Comparison of ENCODE assay signal across 9 cellular contexts in the genomic region with DNA sequence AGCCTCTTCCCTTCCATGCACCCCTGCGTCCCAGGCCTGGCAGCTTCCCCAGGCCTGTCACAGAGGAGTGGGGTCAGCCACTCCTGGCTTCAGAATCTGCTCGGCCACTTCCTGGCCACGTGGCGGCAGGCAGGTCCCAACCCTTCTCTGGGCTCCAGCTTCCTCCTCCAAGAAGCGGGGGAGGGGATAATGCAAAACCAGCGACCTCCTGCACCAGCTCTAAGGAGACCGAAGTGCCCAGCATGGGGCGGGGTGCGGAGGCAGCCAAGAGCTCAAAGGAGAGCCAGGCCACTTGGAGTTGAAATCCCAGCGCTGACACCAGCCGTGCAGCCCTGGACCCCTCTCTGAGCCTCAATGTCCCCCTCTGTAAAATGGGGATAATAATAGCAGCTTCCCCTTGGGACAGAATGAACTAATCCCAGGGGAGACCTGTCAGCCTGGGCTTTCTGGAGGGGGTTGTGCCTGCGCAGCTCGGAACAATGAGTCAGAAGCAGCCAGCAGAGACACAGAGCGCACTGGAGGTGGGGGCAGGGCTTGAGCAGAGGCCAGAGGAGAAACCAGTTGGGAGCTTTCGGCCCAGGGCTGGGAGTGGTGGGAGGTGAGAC. TPM values are rescaled to one million over a fixed set of nuclear protein-coding genes. Genes with fewer than 3 reads are reported as not detected.
DNase-seq lines count a peak whose midpoint lies in the region; ATAC-seq, FAIRE-seq and TF ChIP-seq lines count a peak whose summit lies in the region.
"Had no signal": no experiment of that assay in that cellular context is flagged by ENCODE, and none has a peak within 500 bp of the region (broad histone marks: within the 10 kb centered on the region; RNA-seq: fewer than 3 reads in every experiment).

No MANE protein-coding gene starts in this region.

- H3K9me3 Mint-ChIP-seq in endothelial cell (ENCODE audit: unreplicated experiment) (no peaks in the 10 kb centered on the region), memory B cell (no peaks in the 10 kb centered on the region)
- no peaks in the 10 kb centered on the region for H3K9me3 Mint-ChIP-seq in activated CD8-positive, alpha-beta T cell treated with anti-CD3 and anti-CD28 coated beads for 36 hours
- H3K9me3 Mint-ChIP-seq: IgD-negative memory B cell had no signal

- no peak overlapping the region; the same call in 1 of the 2 replicates for H3K9ac ChIP-seq in OCI-LY3 (ENCODE audit: low read length)

- H3K27ac ChIP-seq in OCI-LY3 (ENCODE audit: low read length) (no peak overlapping the region), upper lobe of left lung (peak overlapping the region; percentile 41 to 82 (median 78))

- peak overlapping the region; percentile 55 for H3K4me2 ChIP-seq in OCI-LY3 (ENCODE audit: low read length)

- WGBS in upper lobe of left lung, 2 donors: 39 to 44% methylated on average over 14 to 15 of the region's 15 CpGs

- H3K4me1 ChIP-seq in OCI-LY3 (ENCODE audit: low read length) (peaks cover 20% of the 10 kb centered on the region), upper lobe of left lung (peaks cover 20 to 23% (median 21%) of the 10 kb centered on the region in 4 donors)

- H3K4me1 Mint-ChIP-seq in endothelial cell (ENCODE audit: unreplicated experiment) (peaks cover 12% of the 10 kb centered on the region), memory B cell (peaks cover 9% of the 10 kb centered on the region)
- no peaks in the 10 kb centered on the region for H3K4me1 Mint-ChIP-seq in activated CD8-positive, alpha-beta T cell treated with anti-CD3 and anti-CD28 coated beads for 36 hours (ENCODE audit: low read depth)

- H3K27me3 Mint-ChIP-seq in endothelial cell (ENCODE audit: unreplicated experiment) (peaks cover 18% of the 10 kb centered on the region), memory B cell (peaks cover 15% of the 10 kb centered on the region)
- no peaks in the 10 kb centered on the region for H3K27me3 Mint-ChIP-seq in activated CD8-positive, alpha-beta T cell treated with anti-CD3 and anti-CD28 coated beads for 36 hours

- H3K79me2 ChIP-seq in OCI-LY3 (ENCODE audit: low read length): no peaks in the 10 kb centered on the region

- peak overlapping the region; percentile 44 for H2AFZ ChIP-seq in OCI-LY3 (ENCODE audit: low read depth, low read length)

- no peak overlapping the region for H3K4me3 Mint-ChIP-seq in endothelial cell (ENCODE audit: unreplicated experiment)
- no peak overlapping the region for H3K4me3 Mint-ChIP-seq in memory B cell
- no peak overlapping the region for H3K4me3 Mint-ChIP-seq in activated CD8-positive, alpha-beta T cell treated with anti-CD3 and anti-CD28 coated beads for 36 hours

- H3K4me3 ChIP-seq in OCI-LY3 (ENCODE audit: low read length): peak overlapping the region; percentile 8; the same call in 1 of the 2 replicates
- H3K4me3 ChIP-seq in upper lobe of left lung: no peak overlapping the region

- POLR2A ChIA-PET in activated CD8-positive, alpha-beta T cell treated with anti-CD3 and anti-CD28 coated beads for 36 hours (lab: Charles Lee): no interaction called here

- H3K27me3 ChIP-seq in OCI-LY3 (ENCODE audit: low read depth, low read length): 0 out of 2 replicates have a peak, but pooled peaks cover 8% of the 10 kb centered on the region
- H3K27me3 ChIP-seq in upper lobe of left lung: no peaks in the 10 kb centered on the region

- TF ChIP-seq CTCF in OCI-LY3 (IDR thresholded peaks at IDR 0.05; ENCODE audit: low read depth, low read length) (no peak), endothelial cell (IDR thresholded peaks at IDR 0.05; ENCODE audit: unreplicated experiment) (no peak), upper lobe of left lung (IDR thresholded peaks at IDR 0.05) (no peak)
- no peak for TF ChIP-seq CTCF in activated CD8-positive, alpha-beta T cell treated with anti-CD3 and anti-CD28 coated beads for 36 hours (IDR thresholded peaks at IDR 0.05)

- no peaks in the 10 kb centered on the region for H4K20me1 ChIP-seq in OCI-LY3 (ENCODE audit: insufficient read depth, low read length)

- no peak for FAIRE-seq in GM12891 (lab: Jason Lieb, UNC)

- intact Hi-C loops in activated CD8-positive, alpha-beta T cell treated with anti-CD3 and anti-CD28 coated beads for 36 hours (cut with micrococcal nuclease): no loop called here

- H3K9me3 ChIP-seq in OCI-LY3 (ENCODE audit: insufficient read depth, low read length): no peaks in the 10 kb centered on the region
- H3K9me3 ChIP-seq in upper lobe of left lung: no peaks in the 10 kb centered on the region

- DNase-seq in GDM1 (lab: John Stamatoyannopoulos, UW) (peak; percentile 30), endothelial cell (ENCODE audit: low spot score) (peak; percentile 29), memory B cell (ENCODE audit: low spot score in 2 of 2) (no peak), upper lobe of left lung (peak; percentile 69 to 75), GM12891 (ENCODE audit: insufficient read length, low spot score) (no peak)
- DNase-seq in activated CD8-positive, alpha-beta T cell treated with anti-CD3 and anti-CD28 coated beads for 36 hours: no peak
- no peak for DNase-seq in stimulated activated CD4-positive, alpha-beta T cell treated with anti-CD3 and anti-CD28 coated beads, Interleukin-2, amount 100 ng/mL, for 24 hours

- CTCF ChIA-PET in activated CD8-positive, alpha-beta T cell treated with anti-CD3 and anti-CD28 coated beads for 36 hours (lab: Charles Lee): interaction anchor here (1.4 kb wide), 1 partner anchor 18 kb away, joined by 5 read pairs; no protein-coding TSS in a partner anchor

- H3K36me3 Mint-ChIP-seq in endothelial cell (ENCODE audit: low read depth, unreplicated experiment) (no peaks in the 10 kb centered on the region), memory B cell (no peaks in the 10 kb centered on the region)
- H3K36me3 Mint-ChIP-seq in activated CD8-positive, alpha-beta T cell treated with anti-CD3 and anti-CD28 coated beads for 36 hours (ENCODE audit: low read depth): no peaks in the 10 kb centered on the region

- H3K27ac Mint-ChIP-seq in endothelial cell (ENCODE audit: unreplicated experiment): no peak overlapping the region
- H3K27ac Mint-ChIP-seq in memory B cell: peak overlapping the region; percentile 52
- no peak overlapping the region for H3K27ac Mint-ChIP-seq in activated CD8-positive, alpha-beta T cell treated with anti-CD3 and anti-CD28 coated beads for 36 hours
- H3K27ac Mint-ChIP-seq: IgD-negative memory B cell had no signal

- no peak for TF ChIP-seq EP300 in upper lobe of left lung (IDR thresholded peaks at IDR 0.05)

- no peaks in the 10 kb centered on the region for H3K36me3 ChIP-seq in OCI-LY3 (replicated peaks; ENCODE audit: low read depth, low read length)
- no peaks in the 10 kb centered on the region for H3K36me3 ChIP-seq in upper lobe of left lung

- TF ChIP-seq POLR2A in upper lobe of left lung (IDR thresholded peaks at IDR 0.05) (no peak), GM12891 (IDR thresholded peaks at IDR 0.05; ENCODE audit: low read depth, low read length) (no peak)

- ATAC-seq in memory B cell (ENCODE audit: low read depth) (no peak), upper lobe of left lung (ENCODE audit: low FRiP score in 2 of 2) (peak; percentile 53 to 76)
- ATAC-seq in activated CD8-positive, alpha-beta T cell treated with anti-CD3 and anti-CD28 coated beads for 36 hours: no peak

TF ChIP-seq in GM12891, 5 proteins besides CTCF, POLR2A, EP300 and RAD21:
- TF ChIP-seq PAX5 (IDR thresholded peaks at IDR 0.05; ENCODE audit: insufficient read depth, low read length, severe bottlenecking) (no peak), POU2F2 (IDR thresholded peaks at IDR 0.05; ENCODE audit: low read depth, low read length) (no peak), POLR2AphosphoS5 (IDR thresholded peaks at IDR 0.05; ENCODE audit: low read depth, low read length) (no peak), TAF1 (IDR thresholded peaks at IDR 0.05; ENCODE audit: low read depth, low read length) (no peak), SPI1 (IDR thresholded peaks at IDR 0.05; ENCODE audit: low read depth, low read length) (no peak)

RNA-seq across cellular contexts. Expression of a gene that starts 22.8 kb away (rescaled TPM):
- total RNA-seq in endothelial cell (ENCODE audit: unreplicated experiment): 24.1 TPM
- 100 to 1,000 TPM in 1 of 6 donors, 10 to 100 TPM in 5; 31.6 to 189 (median 50.3) TPM for total RNA-seq in upper lobe of left lung
- 9.6 TPM for polyA plus RNA-seq in GM12891 (2012; ENCODE audit: low read depth, missing spikeins)
- 10 to 100 TPM; 13.9 to 14.9 TPM for total RNA-seq in activated CD8-positive, alpha-beta T cell treated with anti-CD3 and anti-CD28 coated beads for 36 hours

RNA-seq across cellular contexts. Expression of a gene that starts 49.6 kb away (rescaled TPM):
- total RNA-seq in endothelial cell (ENCODE audit: unreplicated experiment) (not detected), upper lobe of left lung (1 to 10 TPM in 1 of 6 donors, under 1 TPM in 3, not detected in 2; 0.26 to 6.3 (median 0.73) TPM)
- polyA plus RNA-seq in GM12891 (2012; ENCODE audit: low read depth, missing spikeins): 0.36 TPM
- not detected for total RNA-seq in activated CD8-positive, alpha-beta T cell treated with anti-CD3 and anti-CD28 coated beads for 36 hours
- polyA plus RNA-seq: IgD-negative memory B cell had no signal

RNA-seq across cellular contexts. Expression of a gene that starts 50.0 kb away (rescaled TPM):
- total RNA-seq in endothelial cell (ENCODE audit: unreplicated experiment) (0.08 TPM), upper lobe of left lung (under 1 TPM in 1 of 6 donors, not detected in 5; 0.15 TPM)
- not detected for polyA plus RNA-seq in GM12891 (2012; ENCODE audit: low read depth, missing spikeins)
- total RNA-seq in activated CD8-positive, alpha-beta T cell treated with anti-CD3 and anti-CD28 coated beads for 36 hours: not detected
- polyA plus RNA-seq: IgD-negative memory B cell had no signal

Comparison
In these comparisons a context has a peak if more than half of its experiments do, and no peak if none do; other contexts are left out.
1. DNase-seq: peak in GDM1 (single experiment), endothelial cell (single experiment) and upper lobe of left lung (2 of 2); none in memory B cell (0 of 2), GM12891 (single experiment), activated CD8-positive, alpha-beta T cell treated with anti-CD3 and anti-CD28 coated beads for 36 hours (single experiment) and stimulated activated CD4-positive, alpha-beta T cell treated with anti-CD3 and anti-CD28 coated beads, Interleukin-2, amount 100 ng/mL, for 24 hours (0 of 2).
2. ATAC-seq: peak in upper lobe of left lung (2 of 2); none in memory B cell (single experiment) and activated CD8-positive, alpha-beta T cell treated with anti-CD3 and anti-CD28 coated beads for 36 hours (single experiment).